ENCODE assay signal across 18 cellular contexts in the genomic region with DNA sequence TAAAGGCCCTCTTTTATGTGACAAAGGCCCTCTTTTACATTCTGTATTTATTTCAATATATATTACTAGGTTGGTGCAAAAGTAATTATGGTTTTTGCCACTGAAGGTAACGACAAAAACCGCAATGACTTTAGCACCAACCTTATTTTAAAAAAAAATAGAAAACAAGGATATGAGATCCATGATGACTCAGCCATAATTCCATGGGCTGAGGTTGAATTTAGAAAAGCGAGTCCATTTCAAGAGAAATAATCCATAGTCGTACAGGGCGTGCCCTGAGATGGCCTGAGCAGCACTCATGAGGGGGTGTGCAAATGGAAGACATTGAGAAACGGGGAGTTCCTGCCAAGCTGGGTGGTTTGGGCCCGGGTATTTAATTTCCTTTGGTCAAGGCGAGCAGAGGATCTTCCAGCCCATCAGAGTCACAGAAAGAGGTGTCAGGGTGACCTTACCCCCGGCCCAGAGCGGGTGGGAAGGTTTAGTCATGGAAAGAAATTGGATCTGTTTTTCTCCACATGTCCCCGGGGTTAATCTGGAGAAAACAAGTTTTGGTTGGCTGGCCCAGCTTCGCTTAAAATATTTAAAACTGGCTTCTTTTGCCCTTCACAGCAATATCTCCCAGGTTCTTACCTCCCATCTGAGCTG.
DNase-seq lines count a peak whose midpoint lies in the region; ATAC-seq, FAIRE-seq and TF ChIP-seq lines count a peak whose summit lies in the region.
"Had no signal": no experiment of that assay in that cellular context is flagged by ENCODE, and none has a peak within 500 bp of the region (broad histone marks: within the 10 kb centered on the region; RNA-seq: fewer than 3 reads in every experiment).

No MANE protein-coding gene starts in this region.

- FAIRE-seq in GM12891 (lab: Jason Lieb, UNC), result no peak
- FAIRE-seq in urothelium cell line (lab: Jason Lieb, UNC), result no peak
- FAIRE-seq: GM19239 had no signal

- no peaks in the 10 kb centered on the region for H4K20me1 ChIP-seq in GM23338 (replicated peaks; ENCODE audit: insufficient read depth)
- no peaks in the 10 kb centered on the region for H4K20me1 ChIP-seq in osteoblast (ENCODE audit: insufficient read depth, low read length)

- TF ChIP-seq POLR2A in spleen (IDR thresholded peaks at IDR 0.05) (no peak), GM12891 (IDR thresholded peaks at IDR 0.05; ENCODE audit: low read depth, low read length) (no peak)

- intact Hi-C loops in spleen (cut with DNase I; ENCODE audit: low total_unique reads), result no loop called here

- H3K9me3 ChIP-seq in WERI-Rb-1 (ENCODE audit: severe bottlenecking), result peaks cover 3% of the 10 kb centered on the region
- H3K9me3 ChIP-seq in osteoblast (ENCODE audit: low read depth, low read length), result no peaks in the 10 kb centered on the region
- H3K9me3 ChIP-seq in spleen, result no peaks in the 10 kb centered on the region

- WGBS in spleen, 5 donors, result 79 to 87% (median 79%) methylated on average over 12 of the region's 12 CpGs

- no peak overlapping the region for H3K4me3 Mint-ChIP-seq in GM23338
- H3K4me3 Mint-ChIP-seq: IgD-negative memory B cell had no signal

- no peaks in the 10 kb centered on the region for H3K4me1 ChIP-seq in GM23338 (ENCODE audit: insufficient read depth)
- no peaks in the 10 kb centered on the region for H3K4me1 ChIP-seq in osteoblast (ENCODE audit: insufficient read depth, low read length)
- H3K4me1 ChIP-seq in spleen, result no peaks in the 10 kb centered on the region

- no peak for DNase-seq in GM23338 (ENCODE audit: low spot score)
- no peak for DNase-seq in WERI-Rb-1
- peak; percentile 53 for DNase-seq in osteoblast (ENCODE audit: insufficient read length, low spot score, missing footprints)
- DNase-seq in spleen, result peak; percentile 11
- no peak for DNase-seq in GM12891 (ENCODE audit: insufficient read length, low spot score)
- no peak for DNase-seq in urothelium cell line (ENCODE audit: low spot score)
- DNase-seq: ACHN, AML-193, COR-L47, H7, MV-4-11, NCI-H1417, NCI-H1930, NCI-H446 treated with DMSO at 0.1 percent for 48 hours had no signal

- H3K79me2 ChIP-seq in GM23338 (replicated peaks; ENCODE audit: insufficient read depth) (no peaks in the 10 kb centered on the region), osteoblast (ENCODE audit: insufficient read depth, low read length) (no peaks in the 10 kb centered on the region)

- peak overlapping the region; percentile 65; the same call in 1 of the 2 replicates for H3K27ac Mint-ChIP-seq in GM23338
- H3K27ac Mint-ChIP-seq: IgD-negative memory B cell had no signal

- H3K36me3 Mint-ChIP-seq in GM23338 (ENCODE audit: low read depth), result no peaks in the 10 kb centered on the region
- H3K36me3 Mint-ChIP-seq: IgD-negative memory B cell had no signal

- H3K36me3 ChIP-seq in GM23338 (ENCODE audit: insufficient read depth) (no peaks in the 10 kb centered on the region), WERI-Rb-1 (no peaks in the 10 kb centered on the region), osteoblast (ENCODE audit: insufficient read depth, low read length) (no peaks in the 10 kb centered on the region), spleen (no peaks in the 10 kb centered on the region)

- H3K27ac ChIP-seq in GM23338 (ENCODE audit: low read depth) (no peak overlapping the region), WERI-Rb-1 (0 out of 2 replicates have a peak overlapping the region, but pooled peaks have one; percentile 2), osteoblast (ENCODE audit: low read depth, low read length) (no peak overlapping the region), spleen (no peak overlapping the region)
- H3K27ac ChIP-seq: RWPE1 had no signal

- H3K27me3 Mint-ChIP-seq in GM23338 (ENCODE audit: insufficient read depth, low read depth, poor library complexity), result peaks cover 7% of the 10 kb centered on the region

- no peaks in the 10 kb centered on the region for H3K9me3 Mint-ChIP-seq in GM23338

- no peak for TF ChIP-seq CTCF in GM23338 (conservative IDR thresholded peaks at IDR 0.05; ENCODE audit: low read depth in 2 of 2)
- no peak for TF ChIP-seq CTCF in WERI-Rb-1 (IDR thresholded peaks at IDR 0.05; ENCODE audit: low read depth, low read length)
- TF ChIP-seq CTCF in osteoblast (IDR thresholded peaks at IDR 0.05; ENCODE audit: extremely low read depth, low read depth, low read length), result no peak
- TF ChIP-seq CTCF in spleen (IDR thresholded peaks at IDR 0.05 in 8 of 11, conservative IDR thresholded peaks at IDR 0.05 in 3 of 11), result no peak

- H3K4me2 ChIP-seq in GM23338 (no peak overlapping the region), osteoblast (ENCODE audit: insufficient read depth, low read length) (no peak overlapping the region)

- no peaks in the 10 kb centered on the region for H3F3A ChIP-seq in GM23338 (replicated peaks; ENCODE audit: low read depth)

- H3K27me3 ChIP-seq in GM23338 (ENCODE audit: insufficient read depth), result no peaks in the 10 kb centered on the region
- H3K27me3 ChIP-seq in WERI-Rb-1 (ENCODE audit: insufficient read depth, low read depth, severe bottlenecking), result no peaks in the 10 kb centered on the region
- peaks cover 16% of the 10 kb centered on the region for H3K27me3 ChIP-seq in osteoblast (ENCODE audit: insufficient read depth, low read length)
- H3K27me3 ChIP-seq in spleen (replicated peaks in 1 of 7), result peaks cover 0 to 25% (median 0%) of the 10 kb centered on the region in 7 donors

- no peak for ATAC-seq in GM23338
- no peak for ATAC-seq in GM21723 (IDR thresholded peaks at IDR 0.05; ENCODE audit: unreplicated experiment)

- H3K4me1 Mint-ChIP-seq in GM23338, result no peaks in the 10 kb centered on the region

- no peaks in the 10 kb centered on the region for H3K9me2 ChIP-seq in GM23338 (ENCODE audit: insufficient read depth)

- H2AFZ ChIP-seq in GM23338, result no peak overlapping the region
- H2AFZ ChIP-seq in osteoblast (ENCODE audit: low read length), result no peak overlapping the region

- H3K4me3 ChIP-seq in GM23338 (no peak overlapping the region), WERI-Rb-1 (ENCODE audit: low read depth, low read length) (no peak overlapping the region), osteoblast (ENCODE audit: insufficient read depth, low read length) (no peak overlapping the region), spleen (no peak overlapping the region)

TF ChIP-seq in GM23338, 12 proteins besides CTCF, POLR2A, EP300 and RAD21 (continues in another document):
- TF ChIP-seq CREB1 (CRISPR knock-in tag; IDR thresholded peaks at IDR 0.05; ENCODE audit: low read depth), result no peak
- no peak for TF ChIP-seq EZH2 (IDR thresholded peaks at IDR 0.05; ENCODE audit: low read depth, unreplicated experiment)
- TF ChIP-seq EZH2phosphoT487 (IDR thresholded peaks at IDR 0.05; ENCODE audit: unreplicated experiment), result no peak

TF ChIP-seq in GM12891, 5 proteins besides CTCF, POLR2A, EP300 and RAD21:
- no peak for TF ChIP-seq PAX5 (IDR thresholded peaks at IDR 0.05; ENCODE audit: insufficient read depth, low read length, severe bottlenecking)
- TF ChIP-seq SPI1 (IDR thresholded peaks at IDR 0.05; ENCODE audit: low read depth, low read length), result no peak
- no peak for TF ChIP-seq POU2F2 (IDR thresholded peaks at IDR 0.05; ENCODE audit: low read depth, low read length)
- no peak for TF ChIP-seq TAF1 (IDR thresholded peaks at IDR 0.05; ENCODE audit: low read depth, low read length)

Comparison
In these comparisons a context has a peak if more than half of its experiments do, and no peak if none do; other contexts are left out.
1. DNase-seq: peak in osteoblast (single experiment) and spleen (single experiment); none in GM23338 (single experiment), WERI-Rb-1 (single experiment), GM12891 (single experiment) and urothelium cell line (single experiment).